In genomic region chr1:61389926-61390845, GRCh38 we compare ENCODE assay signal across 22 cellular contexts.
DNase-seq lines count a peak whose midpoint lies in the region; ATAC-seq, FAIRE-seq and TF ChIP-seq lines count a peak whose summit lies in the region.
"Had no signal": no experiment of that assay in that cellular context is flagged by ENCODE, and none has a peak within 500 bp of the region (broad histone marks: within the 10 kb centered on the region; RNA-seq: fewer than 3 reads in every experiment).

No MANE protein-coding gene starts in this region.

- H3K4me2 ChIP-seq in endothelial cell of umbilical vein (ENCODE audit: insufficient read depth, low read length) (no peak overlapping the region), Karpas-422 (ENCODE audit: low read depth, low read length, poor library complexity, severe bottlenecking) (no peak overlapping the region), mesendoderm (ENCODE audit: low read length) (no peak overlapping the region)
- H3K4me2 ChIP-seq: BLaER1 had no signal

- no peak overlapping the region for H3K23ac ChIP-seq in mesendoderm (ENCODE audit: low read length)

- H3K56ac ChIP-seq in mesendoderm (ENCODE audit: low read length), result no peak overlapping the region

- H2BK120ac ChIP-seq in mesendoderm (ENCODE audit: low read depth, low read length), result no peak overlapping the region

- no peaks in the 10 kb centered on the region for H3K79me1 ChIP-seq in mesendoderm (ENCODE audit: low read length)

- dilution Hi-C loops in endothelial cell of umbilical vein (cut with MboI; ENCODE audit: extremely low pct_ligation_motif_present, low sequenced_read_pairs), result no loop called here

- no peak overlapping the region for H2BK5ac ChIP-seq in mesendoderm (ENCODE audit: low read length)

- H3K27ac ChIP-seq in VCaP (peak overlapping the region; percentile 92), endothelial cell of umbilical vein (ENCODE audit: insufficient read depth, low read depth, low read length) (no peak overlapping the region), mucosa of rectum (ENCODE audit: low read depth in 2 of 2, low read length in 2 of 2) (peak overlapping the region; percentile 6 to 26), Karpas-422 (ENCODE audit: low read length) (no peak overlapping the region), gastrocnemius medialis (no peak overlapping the region), mesendoderm (ENCODE audit: low read depth, low read length) (no peak overlapping the region)
- H3K27ac ChIP-seq: BLaER1 had no signal

- no peak for ATAC-seq in gastrocnemius medialis
- ATAC-seq: GM12878 had no signal

- H3K9me3 Mint-ChIP-seq in T-helper 2 cell treated with Interferon-gamma antibody and Interleukin-4, amounts not matched to agents 5 μg/mL and 100 μg/mL, for 36 hours, result no peaks in the 10 kb centered on the region

- H3K4me3 ChIP-seq in endothelial cell of umbilical vein (replicated peaks in 1 of 3; ENCODE audit: insufficient read depth in 1 of 3, low read depth in 1 of 3, low read length in 3 of 3), result no peak overlapping the region
- H3K4me3 ChIP-seq in mucosa of rectum (ENCODE audit: low read length in 2 of 2), result peak overlapping the region in 1 of 2 donors; percentile 13
- no peak overlapping the region for H3K4me3 ChIP-seq in Karpas-422 (ENCODE audit: low read length)
- no peak overlapping the region for H3K4me3 ChIP-seq in gastrocnemius medialis
- H3K4me3 ChIP-seq in mesendoderm (ENCODE audit: low read length), result no peak overlapping the region
- H3K4me3 ChIP-seq: BLaER1, GM12878 had no signal

- H3K9me2 ChIP-seq in Karpas-422 (replicated peaks; ENCODE audit: insufficient read depth, low read length), result no peaks in the 10 kb centered on the region

- no TSS peak for BruUV-seq in endothelial cell of umbilical vein (replicated peaks; lab: Mats Ljungman, UMichigan)

- H3K4me1 ChIP-seq in endothelial cell of umbilical vein (ENCODE audit: control insufficient read depth, extremely low read depth, insufficient read depth, low read length), result peaks cover 23% of the 10 kb centered on the region
- peaks cover 4 to 11% of the 10 kb centered on the region in 2 donors for H3K4me1 ChIP-seq in mucosa of rectum (ENCODE audit: control insufficient read depth in 2 of 2, insufficient read depth in 2 of 2, low read length in 2 of 2)
- H3K4me1 ChIP-seq in Karpas-422 (ENCODE audit: low read length), result no peaks in the 10 kb centered on the region
- peaks cover 2 to 8% of the 10 kb centered on the region in 2 donors for H3K4me1 ChIP-seq in gastrocnemius medialis
- H3K4me1 ChIP-seq in mesendoderm (ENCODE audit: control insufficient read depth, low read depth, low read length), result no peaks in the 10 kb centered on the region
- H3K4me1 ChIP-seq: BLaER1 had no signal

- POLR2A ChIA-PET in endothelial cell of umbilical vein (lab: Charles Lee), result no interaction called here

- no CpG with 5 or more reads among the region's 11 CpGs for WGBS in mesendoderm (ENCODE audit: extremely low coverage, insufficient coverage, low lambda C conversion rate)

- no peaks in the 10 kb centered on the region for H3K27me3 ChIP-seq in endothelial cell of umbilical vein (ENCODE audit: control insufficient read depth in 2 of 2, insufficient read depth in 2 of 2, low read length in 2 of 2)
- no peaks in the 10 kb centered on the region for H3K27me3 ChIP-seq in mucosa of rectum (ENCODE audit: control insufficient read depth in 2 of 2, insufficient read depth in 2 of 2, low read length in 2 of 2)
- H3K27me3 ChIP-seq in Karpas-422 (ENCODE audit: low read length), result no peaks in the 10 kb centered on the region
- H3K27me3 ChIP-seq in gastrocnemius medialis, result no peaks in the 10 kb centered on the region
- no peaks in the 10 kb centered on the region for H3K27me3 ChIP-seq in mesendoderm (ENCODE audit: insufficient read depth, low read length, poor library complexity)
- H3K27me3 ChIP-seq: BLaER1 had no signal

- H3K36me3 Mint-ChIP-seq in T-helper 2 cell treated with Interferon-gamma antibody and Interleukin-4, amounts not matched to agents 5 μg/mL and 100 μg/mL, for 36 hours (ENCODE audit: low read depth), result no peaks in the 10 kb centered on the region

- no peak overlapping the region for H2AFZ ChIP-seq in endothelial cell of umbilical vein (ENCODE audit: low read depth, low read length)
- no peak overlapping the region for H2AFZ ChIP-seq in Karpas-422 (ENCODE audit: low read length)

- H3K9ac ChIP-seq in endothelial cell of umbilical vein (replicated peaks; ENCODE audit: extremely low read depth, insufficient read depth, low read length) (no peak overlapping the region), mucosa of rectum (ENCODE audit: low read depth in 1 of 2, low read length in 2 of 2) (no peak overlapping the region), Karpas-422 (ENCODE audit: low read length) (no peak overlapping the region), mesendoderm (ENCODE audit: low read length) (no peak overlapping the region)
- H3K9ac ChIP-seq: BLaER1 had no signal

- H4K8ac ChIP-seq in mesendoderm (ENCODE audit: low read depth, low read length), result no peak overlapping the region

- no peaks in the 10 kb centered on the region for H4K20me1 ChIP-seq in endothelial cell of umbilical vein (replicated peaks; ENCODE audit: control insufficient read depth, extremely low read depth, insufficient read depth, low read length)
- no peaks in the 10 kb centered on the region for H4K20me1 ChIP-seq in Karpas-422 (ENCODE audit: insufficient read depth, low read depth, low read length)
- H4K20me1 ChIP-seq: BLaER1 had no signal

- no peaks in the 10 kb centered on the region for H3K36me3 ChIP-seq in endothelial cell of umbilical vein (ENCODE audit: control insufficient read depth in 2 of 2, extremely low read depth in 1 of 2, insufficient read depth in 2 of 2, low read length in 2 of 2)
- H3K36me3 ChIP-seq in mucosa of rectum (ENCODE audit: control insufficient read depth in 2 of 2, insufficient read depth in 2 of 2, low read length in 2 of 2), result peaks cover 2 to 14% of the 10 kb centered on the region in 2 donors
- H3K36me3 ChIP-seq in Karpas-422 (ENCODE audit: insufficient read depth, low read length), result no peaks in the 10 kb centered on the region
- H3K36me3 ChIP-seq in gastrocnemius medialis, result peaks cover 0 to 3% of the 10 kb centered on the region in 2 donors
- no peaks in the 10 kb centered on the region for H3K36me3 ChIP-seq in mesendoderm (ENCODE audit: control insufficient read depth, insufficient read depth, low read length)
- H3K36me3 ChIP-seq: BLaER1 had no signal

- TF ChIP-seq POLR2A in endothelial cell of umbilical vein (IDR thresholded peaks at IDR 0.05; ENCODE audit: low read depth, low read length), result no peak
- no peak for TF ChIP-seq POLR2A in gastrocnemius medialis (IDR thresholded peaks at IDR 0.05)

- TF ChIP-seq CTCF in VCaP (conservative IDR thresholded peaks at IDR 0.05), result no peak
- no peak for TF ChIP-seq CTCF in endothelial cell of umbilical vein (IDR thresholded peaks at IDR 0.05; ENCODE audit: extremely low read depth in 1 of 2, insufficient read depth in 1 of 2, low read depth in 1 of 2, low read length in 2 of 2)
- TF ChIP-seq CTCF in gastrocnemius medialis (IDR thresholded peaks at IDR 0.05 in 4 of 5, conservative IDR thresholded peaks at IDR 0.05 in 1 of 5), result no peak

- no peak overlapping the region for H4K5ac ChIP-seq in mesendoderm (ENCODE audit: low read length)

- CTCF ChIA-PET in endothelial cell of umbilical vein (lab: Charles Lee), result no interaction called here

- H3K4ac ChIP-seq in mesendoderm (ENCODE audit: low read depth, low read length), result no peak overlapping the region

- no peak overlapping the region for H2AK5ac ChIP-seq in mesendoderm (ENCODE audit: low read length)

- H3K9me1 ChIP-seq in endothelial cell of umbilical vein (replicated peaks; ENCODE audit: control insufficient read depth, extremely low read depth, insufficient read depth, low read length), result no peaks in the 10 kb centered on the region

- H3K4me1 Mint-ChIP-seq in T-helper 2 cell treated with Interferon-gamma antibody and Interleukin-4, amounts not matched to agents 5 μg/mL and 100 μg/mL, for 36 hours (ENCODE audit: low read depth), result peaks cover 5% of the 10 kb centered on the region

- FAIRE-seq in endothelial cell of umbilical vein (lab: Jason Lieb, UNC), result peak; percentile 64
- FAIRE-seq: GM12878, HTR-8/SVneo had no signal

- H3K79me2 ChIP-seq in endothelial cell of umbilical vein (ENCODE audit: control insufficient read depth, insufficient read depth, low read length) (no peaks in the 10 kb centered on the region), Karpas-422 (ENCODE audit: low read length) (no peaks in the 10 kb centered on the region), mesendoderm (ENCODE audit: control insufficient read depth, insufficient read depth, low read length) (no peaks in the 10 kb centered on the region)

- in situ Hi-C loops in gastrocnemius medialis (cut with MboI; ENCODE audit: low sequenced_read_pairs in 4 of 4), result loop anchor here in 1 of 4 donors (10.0 kb wide), 1 partner anchor 45 kb away; no protein-coding TSS in a partner anchor

- H3K9me3 ChIP-seq in endothelial cell of umbilical vein (replicated peaks; ENCODE audit: control insufficient read depth, insufficient read depth, low read length) (no peaks in the 10 kb centered on the region), mucosa of rectum (ENCODE audit: control insufficient read depth in 2 of 2, low read length in 2 of 2) (no peaks in the 10 kb centered on the region), Karpas-422 (ENCODE audit: low read length) (no peaks in the 10 kb centered on the region; the same call in 1 of the 2 replicates), gastrocnemius medialis (no peaks in the 10 kb centered on the region)

- no peak overlapping the region for H3K27ac Mint-ChIP-seq in T-helper 2 cell treated with Interferon-gamma antibody and Interleukin-4, amounts not matched to agents 5 μg/mL and 100 μg/mL, for 36 hours
- H3K27ac Mint-ChIP-seq: CD4-positive, alpha-beta T cell had no signal

- no peaks in the 10 kb centered on the region for H3K27me3 Mint-ChIP-seq in T-helper 2 cell treated with Interferon-gamma antibody and Interleukin-4, amounts not matched to agents 5 μg/mL and 100 μg/mL, for 36 hours (ENCODE audit: low read depth)
- H3K27me3 Mint-ChIP-seq: CD4-positive, alpha-beta T cell had no signal

- H3K18ac ChIP-seq in mesendoderm (ENCODE audit: low read length), result no peak overlapping the region

- no peak overlapping the region for H2BK15ac ChIP-seq in mesendoderm (replicated peaks; ENCODE audit: low read depth)

- peak; percentile 74 for DNase-seq in endothelial cell of umbilical vein (ENCODE audit: low read depth, low spot score)
- DNase-seq in Karpas-422, result no peak
- DNase-seq in gastrocnemius medialis, result no peak
- DNase-seq in T-helper 2 cell treated with Interferon-gamma antibody and Interleukin-4, amounts not matched to agents 5 μg/mL and 100 μg/mL, for 36 hours (ENCODE audit: low spot score), result no peak
- no peak for DNase-seq in mesendoderm
- DNase-seq: ACHN; CD4-positive, alpha-beta T cell; COR-L47; DMS79; H7; KG1; MV-4-11; NCI-H1694; NCI-H2081 treated with DMSO at 0.1 percent for 48 hours; NCI-H2171 treated with DMSO at 0.1 percent for 48 hours; NCI-H524 treated with DMSO at 0.1 percent for 48 hours; SHP77 had no signal

- H3K4me3 Mint-ChIP-seq in T-helper 2 cell treated with Interferon-gamma antibody and Interleukin-4, amounts not matched to agents 5 μg/mL and 100 μg/mL, for 36 hours, result no peak overlapping the region
- H3K4me3 Mint-ChIP-seq: CD4-positive, alpha-beta T cell had no signal

- intact Hi-C loops in endothelial cell of umbilical vein (cut with micrococcal nuclease), result loop anchor here (1.0 to 5.0 kb wide), 3 partner anchors 14 to 62 kb away; no protein-coding TSS in a partner anchor
- intact Hi-C loops in gastrocnemius medialis (cut with DNase I; ENCODE audit: low total_unique reads), result no loop called here

Comparison
In these comparisons a context has a peak if more than half of its experiments do, and no peak if none do; other contexts are left out.
1. H3K27ac ChIP-seq: peak in VCaP (single experiment) and mucosa of rectum (2 of 2); none in endothelial cell of umbilical vein (single experiment), Karpas-422 (single experiment), gastrocnemius medialis (0 of 4) and mesendoderm (single experiment).